ENCODE assay signal across 1 cellular context in genomic region chr6:139711714-139712585, GRCh38.
TF ChIP-seq lines count a peak whose summit lies in the region.

No MANE protein-coding gene starts in this region.

TF ChIP-seq in WTC11, 78 proteins besides CTCF, POLR2A, EP300 and RAD21 (continued from another document):
- no peak for TF ChIP-seq PREB (CRISPR knock-in tag; IDR thresholded peaks at IDR 0.05; ENCODE audit: borderline replicate concordance)
- TF ChIP-seq RELA (CRISPR knock-in tag; IDR thresholded peaks at IDR 0.05; ENCODE audit: borderline replicate concordance), result no peak
- TF ChIP-seq ZNF138 (CRISPR knock-in tag; conservative IDR thresholded peaks at IDR 0.05), result no peak
- TF ChIP-seq, protein P1, sequence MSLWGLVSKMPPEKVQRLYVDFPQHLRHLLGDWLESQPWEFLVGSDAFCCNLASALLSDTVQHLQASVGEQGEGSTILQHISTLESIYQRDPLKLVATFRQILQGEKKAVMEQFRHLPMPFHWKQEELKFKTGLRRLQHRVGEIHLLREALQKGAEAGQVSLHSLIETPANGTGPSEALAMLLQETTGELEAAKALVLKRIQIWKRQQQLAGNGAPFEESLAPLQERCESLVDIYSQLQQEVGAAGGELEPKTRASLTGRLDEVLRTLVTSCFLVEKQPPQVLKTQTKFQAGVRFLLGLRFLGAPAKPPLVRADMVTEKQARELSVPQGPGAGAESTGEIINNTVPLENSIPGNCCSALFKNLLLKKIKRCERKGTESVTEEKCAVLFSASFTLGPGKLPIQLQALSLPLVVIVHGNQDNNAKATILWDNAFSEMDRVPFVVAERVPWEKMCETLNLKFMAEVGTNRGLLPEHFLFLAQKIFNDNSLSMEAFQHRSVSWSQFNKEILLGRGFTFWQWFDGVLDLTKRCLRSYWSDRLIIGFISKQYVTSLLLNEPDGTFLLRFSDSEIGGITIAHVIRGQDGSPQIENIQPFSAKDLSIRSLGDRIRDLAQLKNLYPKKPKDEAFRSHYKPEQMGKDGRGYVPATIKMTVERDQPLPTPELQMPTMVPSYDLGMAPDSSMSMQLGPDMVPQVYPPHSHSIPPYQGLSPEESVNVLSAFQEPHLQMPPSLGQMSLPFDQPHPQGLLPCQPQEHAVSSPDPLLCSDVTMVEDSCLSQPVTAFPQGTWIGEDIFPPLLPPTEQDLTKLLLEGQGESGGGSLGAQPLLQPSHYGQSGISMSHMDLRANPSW (CRISPR knock-in tag; conservative IDR thresholded peaks at IDR 0.05; ENCODE audit: low read depth), result no peak
- no peak for TF ChIP-seq EMX1 (CRISPR knock-in tag; IDR thresholded peaks at IDR 0.05)
- no peak for TF ChIP-seq CBFB (CRISPR knock-in tag; IDR thresholded peaks at IDR 0.05; ENCODE audit: low read depth)
- no peak for TF ChIP-seq E2F4 (CRISPR knock-in tag; IDR thresholded peaks at IDR 0.05; ENCODE audit: borderline replicate concordance, low read depth)
